20 cellular contexts compared by ENCODE assay signal in the genomic region with DNA sequence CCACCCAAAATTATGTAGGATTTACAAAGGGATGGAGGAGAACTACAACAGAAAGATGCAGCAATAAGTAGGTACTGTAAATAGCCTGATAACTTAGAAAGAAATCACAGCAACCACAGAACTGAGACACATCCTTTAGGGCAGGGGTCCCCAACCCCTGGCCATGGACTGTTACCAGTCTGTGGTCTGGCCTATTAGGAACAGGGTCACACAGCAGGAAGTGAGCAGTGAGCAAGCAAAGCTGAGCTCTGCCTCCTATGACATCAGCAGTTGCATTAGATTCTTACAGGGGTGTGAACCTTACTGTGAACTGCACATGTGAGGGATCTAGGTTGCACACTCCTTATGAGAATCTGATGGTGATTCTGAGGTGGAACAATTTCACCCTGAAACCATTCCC.
"Had no signal": no experiment of that assay in that cellular context is flagged by ENCODE, and none has a peak within 500 bp of the region (broad histone marks: within the 10 kb centered on the region; RNA-seq: fewer than 3 reads in every experiment).

No MANE protein-coding gene starts in this region.

- H3K36me3 ChIP-seq: SJSA1 had no signal

- H3K27me3 ChIP-seq: SJSA1 had no signal

- DNase-seq: Kasumi-1, MM.1S, NCI-H1092 treated with DMSO at 0.1 percent for 48 hours, NCI-H1417, NCI-H1436 treated with DMSO at 0.1 percent for 48 hours, NCI-H1694, NCI-H187 treated with DMSO at 0.1 percent for 48 hours, NCI-H2029 treated with DMSO at 0.1 percent for 48 hours, NCI-H2171 treated with DMSO at 0.1 percent for 48 hours, NCI-H524, NCI-H526 treated with DMSO at 0.1 percent for 48 hours, NCI-H748 treated with DMSO at 0.1 percent for 48 hours, Right ventricle myocardium superior, RPMI8226, SIG-M5 had no signal

- H3K27ac Mint-ChIP-seq: IgD-negative memory B cell had no signal

- ATAC-seq: K562 had no signal

- H3K36me3 Mint-ChIP-seq: IgD-negative memory B cell had no signal

- H3K27ac ChIP-seq: KMS-11, SJSA1, SK-N-MC had no signal

- H3K4me3 Mint-ChIP-seq: IgD-negative memory B cell had no signal

- H3K4me3 ChIP-seq: K562, SJSA1, SK-N-MC had no signal

- H3K4me1 Mint-ChIP-seq: IgD-negative memory B cell had no signal

- H3K27me3 Mint-ChIP-seq: IgD-negative memory B cell had no signal
